In genomic region chr1:32791881-32792280, GRCh38 we compare ENCODE assay signal across 14 cellular contexts. TPM values are rescaled to one million over a fixed set of nuclear protein-coding genes. Genes with fewer than 3 reads are reported as not detected.
DNase-seq lines count a peak whose midpoint lies in the region; ATAC-seq, FAIRE-seq and TF ChIP-seq lines count a peak whose summit lies in the region.
"Had no signal": no experiment of that assay in that cellular context is flagged by ENCODE, and none has a peak within 500 bp of the region (broad histone marks: within the 10 kb centered on the region; RNA-seq: fewer than 3 reads in every experiment).

No MANE protein-coding gene starts in this region.

- no peak overlapping the region for H3K4me3 ChIP-seq in AG10803 (ENCODE audit: low read length)
- H3K4me3 ChIP-seq in HCT116 (replicated peaks in 1 of 2; ENCODE audit: low read depth in 1 of 2, low read length in 2 of 2): no peak overlapping the region
- no peak overlapping the region for H3K4me3 ChIP-seq in astrocyte (ENCODE audit: insufficient read depth, low read depth, low read length)

- TF ChIP-seq CTCF in AG10803 (conservative IDR thresholded peaks at IDR 0.05; ENCODE audit: low read length) (no peak), HCT116 (IDR thresholded peaks at IDR 0.05 in 2 of 3, conservative IDR thresholded peaks at IDR 0.05 in 1 of 3; ENCODE audit: borderline replicate concordance in 1 of 3, insufficient read depth in 1 of 3, low read depth in 2 of 3, low read length in 2 of 3) (no peak), astrocyte (IDR thresholded peaks at IDR 0.05; ENCODE audit: insufficient read depth, low read depth, low read length) (no peak), chondrocyte (IDR thresholded peaks at IDR 0.05) (no peak)

- FAIRE-seq in astrocyte (lab: Jason Lieb, UNC): no peak
- no peak for FAIRE-seq in GM19239 (lab: Jason Lieb, UNC)
- FAIRE-seq: HTR-8/SVneo had no signal

- H3K27me3 Mint-ChIP-seq in astrocyte (ENCODE audit: low read depth, unreplicated experiment): no peaks in the 10 kb centered on the region
- H3K27me3 Mint-ChIP-seq in immature natural killer cell (ENCODE audit: low read depth in 3 of 3): no peaks in the 10 kb centered on the region
- H3K27me3 Mint-ChIP-seq in chondrocyte (ENCODE audit: low read depth): no peaks in the 10 kb centered on the region
- H3K27me3 Mint-ChIP-seq: activated B cell treated with CpG ODN at 0.5 μM for 24 hours had no signal

- ATAC-seq in HCT116 (no peak; the same call in 1 of the 2 replicates), left ventricle myocardium superior (no peak)

- H2AFZ ChIP-seq in HCT116 (ENCODE audit: low read depth, low read length, poor library complexity, severe bottlenecking) (no peak overlapping the region), astrocyte (ENCODE audit: low read depth, low read length) (no peak overlapping the region)

- H3K27ac Mint-ChIP-seq in astrocyte (ENCODE audit: unreplicated experiment) (no peak overlapping the region), immature natural killer cell (peak overlapping the region in 5 of 6 donors; percentile 49 to 75 (median 69)), chondrocyte (ENCODE audit: unreplicated experiment) (no peak overlapping the region)
- H3K27ac Mint-ChIP-seq: activated B cell treated with CpG ODN at 0.5 μM for 24 hours had no signal

- DNase-seq in AG10803 (ENCODE audit: low read depth) (peak; percentile 32), HCT116 (ENCODE audit: low read depth, low spot score) (no peak), astrocyte (ENCODE audit: low read depth) (peak; percentile 61), immature natural killer cell (no peak), chondrocyte (ENCODE audit: low spot score) (no peak), GM19239 (ENCODE audit: insufficient read length, low spot score) (no peak), T1000 (lab: John Stamatoyannopoulos, UW) (no peak), left ventricle myocardium superior (no peak)
- DNase-seq: activated B cell treated with CpG ODN at 0.5 μM for 24 hours, anterior cingulate cortex, C1 segment of cervical spinal cord, NCI-H1048, NCI-H2227 treated with DMSO at 0.1 percent for 48 hours had no signal

- no peak for TF ChIP-seq RAD21 in HCT116 (IDR thresholded peaks at IDR 0.05; ENCODE audit: low read depth)

- H3K27ac ChIP-seq in HCT116 (ENCODE audit: low read depth, low read length) (peak overlapping the region; percentile 3; the same call in 1 of the 2 replicates), astrocyte (ENCODE audit: low read depth, low read length) (peak overlapping the region; percentile 7)

- H3K4me1 Mint-ChIP-seq in astrocyte (ENCODE audit: low read depth, unreplicated experiment) (peaks cover 8% of the 10 kb centered on the region), immature natural killer cell (peaks cover 26 to 44% of the 10 kb centered on the region in 2 donors), chondrocyte (ENCODE audit: low read depth) (peaks cover 7% of the 10 kb centered on the region)

- no peak overlapping the region for H3K9ac ChIP-seq in HCT116 (ENCODE audit: low read length)
- no peak overlapping the region for H3K9ac ChIP-seq in astrocyte (ENCODE audit: low read length)

- peaks cover 4 to 28% of the 10 kb centered on the region in 2 experiments for H3K4me1 ChIP-seq in HCT116 (ENCODE audit: control insufficient read depth in 1 of 2, insufficient read depth in 2 of 2, low read length in 2 of 2)
- H3K4me1 ChIP-seq in astrocyte (ENCODE audit: insufficient read depth, low read length): peaks cover 16% of the 10 kb centered on the region

- no peak for TF ChIP-seq POLR2A in HCT116 (IDR thresholded peaks at IDR 0.05; ENCODE audit: borderline replicate concordance, extremely low read depth, insufficient read depth, insufficient read length)

- H3K9me3 ChIP-seq in HCT116 (ENCODE audit: control insufficient read depth in 1 of 2, insufficient read depth in 1 of 2, low read depth in 1 of 2, low read length in 2 of 2) (no peaks in the 10 kb centered on the region), astrocyte (ENCODE audit: insufficient read depth, low read depth, low read length) (no peaks in the 10 kb centered on the region)

- POLR2A ChIA-PET in HCT116 (lab: Charles Lee): interaction anchor here (2.0 kb wide), 1 partner anchor 11 kb away, joined by 5 read pairs; no protein-coding TSS in a partner anchor

- H3K4me3 Mint-ChIP-seq in astrocyte (ENCODE audit: unreplicated experiment) (no peak overlapping the region), immature natural killer cell (peak overlapping the region in 3 of 5 donors; percentile 12 to 39 (median 21)), chondrocyte (ENCODE audit: unreplicated experiment) (no peak overlapping the region)
- H3K4me3 Mint-ChIP-seq: activated B cell treated with CpG ODN at 0.5 μM for 24 hours had no signal

- H3K27me3 ChIP-seq in HCT116 (ENCODE audit: insufficient read depth, low read length) (no peaks in the 10 kb centered on the region), astrocyte (ENCODE audit: insufficient read depth, low read length) (no peaks in the 10 kb centered on the region)

- H3K4me2 ChIP-seq in HCT116 (ENCODE audit: low read length): no peak overlapping the region
- H3K4me2 ChIP-seq in astrocyte (ENCODE audit: low read length): peak overlapping the region; percentile 13

- H3K36me3 Mint-ChIP-seq in astrocyte (ENCODE audit: low read depth, unreplicated experiment): peaks cover 15% of the 10 kb centered on the region
- peaks cover 14 to 32% (median 22%) of the 10 kb centered on the region in 3 donors for H3K36me3 Mint-ChIP-seq in immature natural killer cell
- peaks cover 27% of the 10 kb centered on the region for H3K36me3 Mint-ChIP-seq in chondrocyte (ENCODE audit: low read depth)

- CTCF ChIA-PET in HCT116 (lab: Charles Lee): no interaction called here

- H3K36me3 ChIP-seq in HCT116 (ENCODE audit: control insufficient read depth in 1 of 2, insufficient read depth in 2 of 2, low read length in 2 of 2) (peaks cover 25 to 36% of the 10 kb centered on the region in 2 experiments), astrocyte (ENCODE audit: insufficient read depth, low read length) (peaks cover 28% of the 10 kb centered on the region)

- BruUV-seq in HCT116 (replicated peaks; lab: Mats Ljungman, UMichigan): no TSS peak

- H3K9me2 ChIP-seq in HCT116 (ENCODE audit: insufficient read depth): no peaks in the 10 kb centered on the region

- peaks cover 35% of the 10 kb centered on the region for H3K79me2 ChIP-seq in HCT116 (ENCODE audit: insufficient read depth, low read length)
- H3K79me2 ChIP-seq in astrocyte (ENCODE audit: insufficient read depth, low read length): peaks cover 5% of the 10 kb centered on the region

- RAD21 ChIA-PET in HCT116 (lab: Charles Lee; ENCODE audit: low non-redundant PET in 1 of 2, low total read pairs in 2 of 2, uncharacterized antibody in 2 of 2, unreplicated experiment in 2 of 2): no interaction called here

- intact Hi-C loops in HCT116 (cut with micrococcal nuclease) (no loop called here), left ventricle myocardium superior (cut with micrococcal nuclease) (no loop called here)

- H4K20me1 ChIP-seq in HCT116 (ENCODE audit: insufficient read depth) (no peaks in the 10 kb centered on the region), astrocyte (ENCODE audit: insufficient read depth, low read length) (no peaks in the 10 kb centered on the region)

- no peaks in the 10 kb centered on the region for H3K9me3 Mint-ChIP-seq in astrocyte (ENCODE audit: unreplicated experiment)
- H3K9me3 Mint-ChIP-seq in immature natural killer cell: no peaks in the 10 kb centered on the region
- H3K9me3 Mint-ChIP-seq in chondrocyte (ENCODE audit: low read depth): no peaks in the 10 kb centered on the region
- H3K9me3 Mint-ChIP-seq: activated B cell treated with CpG ODN at 0.5 μM for 24 hours had no signal

TF ChIP-seq in HCT116, 20 proteins besides CTCF, POLR2A, EP300 and RAD21 (continues in another document):
- TF ChIP-seq CBX3 (IDR thresholded peaks at IDR 0.05; ENCODE audit: low read depth): no peak
- TF ChIP-seq EGR1 (IDR thresholded peaks at IDR 0.05; ENCODE audit: low read depth): no peak
- TF ChIP-seq POLR2AphosphoS5 (IDR thresholded peaks at IDR 0.05; ENCODE audit: low read depth, low read length): no peak
- no peak for TF ChIP-seq CEBPB (IDR thresholded peaks at IDR 0.05; ENCODE audit: low read depth)
- TF ChIP-seq EZH2phosphoT487 (IDR thresholded peaks at IDR 0.05; ENCODE audit: borderline replicate concordance): no peak
- TF ChIP-seq, protein P1, sequence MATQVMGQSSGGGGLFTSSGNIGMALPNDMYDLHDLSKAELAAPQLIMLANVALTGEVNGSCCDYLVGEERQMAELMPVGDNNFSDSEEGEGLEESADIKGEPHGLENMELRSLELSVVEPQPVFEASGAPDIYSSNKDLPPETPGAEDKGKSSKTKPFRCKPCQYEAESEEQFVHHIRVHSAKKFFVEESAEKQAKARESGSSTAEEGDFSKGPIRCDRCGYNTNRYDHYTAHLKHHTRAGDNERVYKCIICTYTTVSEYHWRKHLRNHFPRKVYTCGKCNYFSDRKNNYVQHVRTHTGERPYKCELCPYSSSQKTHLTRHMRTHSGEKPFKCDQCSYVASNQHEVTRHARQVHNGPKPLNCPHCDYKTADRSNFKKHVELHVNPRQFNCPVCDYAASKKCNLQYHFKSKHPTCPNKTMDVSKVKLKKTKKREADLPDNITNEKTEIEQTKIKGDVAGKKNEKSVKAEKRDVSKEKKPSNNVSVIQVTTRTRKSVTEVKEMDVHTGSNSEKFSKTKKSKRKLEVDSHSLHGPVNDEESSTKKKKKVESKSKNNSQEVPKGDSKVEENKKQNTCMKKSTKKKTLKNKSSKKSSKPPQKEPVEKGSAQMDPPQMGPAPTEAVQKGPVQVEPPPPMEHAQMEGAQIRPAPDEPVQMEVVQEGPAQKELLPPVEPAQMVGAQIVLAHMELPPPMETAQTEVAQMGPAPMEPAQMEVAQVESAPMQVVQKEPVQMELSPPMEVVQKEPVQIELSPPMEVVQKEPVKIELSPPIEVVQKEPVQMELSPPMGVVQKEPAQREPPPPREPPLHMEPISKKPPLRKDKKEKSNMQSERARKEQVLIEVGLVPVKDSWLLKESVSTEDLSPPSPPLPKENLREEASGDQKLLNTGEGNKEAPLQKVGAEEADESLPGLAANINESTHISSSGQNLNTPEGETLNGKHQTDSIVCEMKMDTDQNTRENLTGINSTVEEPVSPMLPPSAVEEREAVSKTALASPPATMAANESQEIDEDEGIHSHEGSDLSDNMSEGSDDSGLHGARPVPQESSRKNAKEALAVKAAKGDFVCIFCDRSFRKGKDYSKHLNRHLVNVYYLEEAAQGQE (IDR thresholded peaks at IDR 0.05; ENCODE audit: low read depth): no peak
- no peak for TF ChIP-seq EZH2 (IDR thresholded peaks at IDR 0.05)

RNA-seq across cellular contexts. Expression of gene YARS1, which starts 25.3 kb away (rescaled TPM):
- total RNA-seq in HCT116 (2021; ENCODE audit: unreplicated experiment): 244 TPM
- 180 and 210 TPM in 2 replicates for polyA plus RNA-seq in HCT116 (2012)
- 214 and 219 TPM in 2 replicates for total RNA-seq in astrocyte
- 100 to 1,000 TPM; 103 to 168 (median 129) TPM for polyA plus RNA-seq in immature natural killer cell
- 52.2 to 160 TPM (median 147 TPM) in 3 replicates for total RNA-seq in chondrocyte
- 32.3 TPM for total RNA-seq in left ventricle myocardium superior

RNA-seq across cellular contexts. Expression of gene S100PBP, which starts 25.6 kb away (rescaled TPM):
- total RNA-seq in HCT116 (2021; ENCODE audit: unreplicated experiment): 38.2 TPM
- polyA plus RNA-seq in HCT116 (2012): 8.9 and 15.8 TPM in 2 replicates
- 39.9 and 40.3 TPM in 2 replicates for total RNA-seq in astrocyte
- polyA plus RNA-seq in immature natural killer cell: 10 to 100 TPM in 2 of 3 donors, 1 to 10 TPM in 1; 9.9 to 21.4 (median 15.8) TPM
- total RNA-seq in chondrocyte: 39.6 to 55.8 TPM (median 40.5 TPM) in 3 replicates
- total RNA-seq in left ventricle myocardium superior: 15.7 TPM

Comparison
In these comparisons a context has a peak if more than half of its experiments do, and no peak if none do; other contexts are left out.
1. DNase-seq: peak in AG10803 (single experiment) and astrocyte (single experiment); none in HCT116 (single experiment), immature natural killer cell (0 of 3), chondrocyte (single experiment), GM19239 (single experiment), T1000 (single experiment) and left ventricle myocardium superior (single experiment).
2. H3K27ac Mint-ChIP-seq: peak in immature natural killer cell (5 of 6); none in astrocyte (single experiment) and chondrocyte (single experiment).
3. H3K4me3 Mint-ChIP-seq: peak in immature natural killer cell (3 of 5); none in astrocyte (single experiment) and chondrocyte (single experiment).